In the genomic region with DNA sequence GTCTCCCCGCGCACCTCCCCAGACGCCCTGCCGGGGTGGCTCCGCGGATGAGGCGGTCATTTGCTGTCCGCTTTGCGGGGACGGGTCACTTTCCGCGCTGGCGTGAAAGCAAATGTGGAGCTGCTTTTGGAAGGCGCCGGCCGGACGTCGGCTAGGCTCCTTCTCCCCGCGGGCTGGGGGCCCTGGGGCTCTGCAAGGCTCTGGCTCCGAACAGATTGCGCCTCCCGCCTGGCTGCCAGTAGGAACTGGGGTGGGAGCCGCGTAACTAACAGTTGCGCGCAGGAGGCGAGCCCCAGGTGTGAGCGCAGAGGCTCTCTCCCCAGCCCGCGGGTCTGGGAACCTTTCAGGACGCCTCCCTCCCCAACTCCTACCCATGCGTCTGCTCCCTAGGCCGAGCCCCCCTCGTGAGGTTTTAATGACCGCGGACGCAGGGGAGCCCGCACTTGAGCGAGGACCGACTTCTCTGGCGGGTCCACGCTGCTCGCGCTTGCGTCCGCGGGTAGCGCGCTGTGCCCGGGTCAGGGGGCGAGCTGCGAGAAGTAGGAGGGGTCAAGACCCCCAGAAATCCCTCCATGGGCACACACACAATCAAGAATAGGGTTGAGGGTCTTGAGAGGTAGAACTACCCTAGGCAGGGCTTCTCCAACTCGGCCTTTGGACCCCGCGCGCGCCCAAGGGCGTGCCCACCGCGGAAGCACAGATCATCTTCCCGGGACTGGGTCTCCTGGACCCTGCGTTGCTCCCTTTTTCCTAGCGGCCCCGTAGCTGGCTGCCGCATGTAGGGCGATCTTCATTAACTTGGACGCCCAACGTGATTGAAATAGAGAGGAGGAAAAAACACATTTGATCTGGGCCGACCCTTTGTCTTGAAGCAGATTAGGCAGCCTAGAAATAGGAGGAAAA, we compare ENCODE assay signal across 13 cellular contexts.
DNase-seq lines count a peak whose midpoint lies in the region; ATAC-seq and TF ChIP-seq lines count a peak whose summit lies in the region.
"Had no signal": no experiment of that assay in that cellular context is flagged by ENCODE, and none has a peak within 500 bp of the region (broad histone marks: within the 10 kb centered on the region; RNA-seq: fewer than 3 reads in every experiment).

No MANE protein-coding gene starts in this region.

- peak overlapping the region; percentile 49 for H3K4me3 ChIP-seq in choroid plexus epithelial cell (ENCODE audit: low read depth, low read length)
- H3K4me3 ChIP-seq: heart right ventricle, PC-9 had no signal

- peaks cover 0 to 2% of the 10 kb centered on the region in 2 donors for H3K36me3 Mint-ChIP-seq in stimulated activated naive B cell treated with anti-CD40 and anti-IgM and Interleukin-4, amounts not matched to agents 10 μg/mL and 1 μg/mL and 100 μg/mL, for 72 hours
- no peaks in the 10 kb centered on the region for H3K36me3 Mint-ChIP-seq in stimulated activated memory B cell treated with anti-CD40 and anti-IgM and Interleukin-4, amounts not matched to agents 10 μg/mL and 1 μg/mL and 100 μg/mL, for 72 hours
- H3K36me3 Mint-ChIP-seq: activated naive CD8-positive, alpha-beta T cell treated with anti-CD3 and anti-CD28 coated beads for 36 hours; type B pancreatic cell had no signal

- peak; percentile 31 for DNase-seq in GM13976 (ENCODE audit: low spot score)
- DNase-seq in choroid plexus epithelial cell (ENCODE audit: low read depth) = no peak
- peak; percentile 85 for DNase-seq in left kidney (ENCODE audit: low read depth, low spot score)
- no peak for DNase-seq in stimulated activated naive B cell treated with anti-CD40 and anti-IgM and Interleukin-4, amounts not matched to agents 10 μg/mL and 1 μg/mL and 100 μg/mL, for 72 hours
- no peak for DNase-seq in left lobe of liver (ENCODE audit: low spot score)
- DNase-seq in NK-92 treated with Interleukin-12 subunit alpha and Interleukin-12 subunit beta, amount 100 ng/mL, for 24 hours (lab: John Stamatoyannopoulos, UW) = no peak
- DNase-seq: activated naive CD8-positive, alpha-beta T cell treated with anti-CD3 and anti-CD28 coated beads for 36 hours; NCI-H1092; PC-9 had no signal

- peaks cover 33 to 34% of the 10 kb centered on the region in 2 donors for H3K27me3 Mint-ChIP-seq in stimulated activated naive B cell treated with anti-CD40 and anti-IgM and Interleukin-4, amounts not matched to agents 10 μg/mL and 1 μg/mL and 100 μg/mL, for 72 hours
- H3K27me3 Mint-ChIP-seq in stimulated activated memory B cell treated with anti-CD40 and anti-IgM and Interleukin-4, amounts not matched to agents 10 μg/mL and 1 μg/mL and 100 μg/mL, for 72 hours = peaks cover 30% of the 10 kb centered on the region

- peak overlapping the region; percentile 37 for H3K27ac Mint-ChIP-seq in stimulated activated naive B cell treated with anti-CD40 and anti-IgM and Interleukin-4, amounts not matched to agents 10 μg/mL and 1 μg/mL and 100 μg/mL, for 72 hours
- no peak overlapping the region for H3K27ac Mint-ChIP-seq in stimulated activated memory B cell treated with anti-CD40 and anti-IgM and Interleukin-4, amounts not matched to agents 10 μg/mL and 1 μg/mL and 100 μg/mL, for 72 hours
- H3K27ac Mint-ChIP-seq: activated naive CD8-positive, alpha-beta T cell treated with anti-CD3 and anti-CD28 coated beads for 36 hours; type B pancreatic cell had no signal

- H3K4me3 Mint-ChIP-seq in stimulated activated naive B cell treated with anti-CD40 and anti-IgM and Interleukin-4, amounts not matched to agents 10 μg/mL and 1 μg/mL and 100 μg/mL, for 72 hours = peak overlapping the region in 1 of 2 donors; percentile 19
- no peak overlapping the region for H3K4me3 Mint-ChIP-seq in stimulated activated memory B cell treated with anti-CD40 and anti-IgM and Interleukin-4, amounts not matched to agents 10 μg/mL and 1 μg/mL and 100 μg/mL, for 72 hours
- H3K4me3 Mint-ChIP-seq: activated naive CD8-positive, alpha-beta T cell treated with anti-CD3 and anti-CD28 coated beads for 36 hours; type B pancreatic cell had no signal

- H3K9me3 Mint-ChIP-seq in stimulated activated naive B cell treated with anti-CD40 and anti-IgM and Interleukin-4, amounts not matched to agents 10 μg/mL and 1 μg/mL and 100 μg/mL, for 72 hours = peaks cover 0 to 3% of the 10 kb centered on the region in 2 donors
- no peaks in the 10 kb centered on the region for H3K9me3 Mint-ChIP-seq in stimulated activated memory B cell treated with anti-CD40 and anti-IgM and Interleukin-4, amounts not matched to agents 10 μg/mL and 1 μg/mL and 100 μg/mL, for 72 hours
- H3K9me3 Mint-ChIP-seq: activated naive CD8-positive, alpha-beta T cell treated with anti-CD3 and anti-CD28 coated beads for 36 hours; type B pancreatic cell had no signal

- in situ Hi-C loops in GM13976 (cut with MboI; ENCODE audit: low sequenced_read_pairs, unreplicated experiment) = loop anchor here (10.0 kb wide), 1 partner anchor 137 kb away; no protein-coding TSS in a partner anchor

- TF ChIP-seq CTCF in GM13976 (IDR thresholded peaks at IDR 0.05; ENCODE audit: borderline replicate concordance, control extremely low read depth, extremely low read depth, insufficient read depth, missing control alignments) = no peak
- TF ChIP-seq CTCF in choroid plexus epithelial cell (conservative IDR thresholded peaks at IDR 0.05; ENCODE audit: low read depth, low read length) = no peak

- peaks cover 13 to 20% of the 10 kb centered on the region in 2 donors for H3K4me1 Mint-ChIP-seq in stimulated activated naive B cell treated with anti-CD40 and anti-IgM and Interleukin-4, amounts not matched to agents 10 μg/mL and 1 μg/mL and 100 μg/mL, for 72 hours
- H3K4me1 Mint-ChIP-seq in stimulated activated memory B cell treated with anti-CD40 and anti-IgM and Interleukin-4, amounts not matched to agents 10 μg/mL and 1 μg/mL and 100 μg/mL, for 72 hours = peaks cover 8% of the 10 kb centered on the region

- ATAC-seq in stimulated activated naive B cell treated with anti-CD40 and anti-IgM and Interleukin-4, amounts not matched to agents 10 μg/mL and 1 μg/mL and 100 μg/mL, for 72 hours (replicated peaks) = no peak
- ATAC-seq in left lobe of liver (no peak), GM19351 (IDR thresholded peaks at IDR 0.05; ENCODE audit: unreplicated experiment) (no peak)
- ATAC-seq in stimulated activated memory B cell treated with anti-CD40 and anti-IgM and Interleukin-4, amounts not matched to agents 10 μg/mL and 1 μg/mL and 100 μg/mL, for 72 hours = no peak

Comparison
In these comparisons a context has a peak if more than half of its experiments do, and no peak if none do; other contexts are left out.
1. DNase-seq: peak in GM13976 (single experiment) and left kidney (single experiment); none in choroid plexus epithelial cell (single experiment), stimulated activated naive B cell treated with anti-CD40 and anti-IgM and Interleukin-4, amounts not matched to agents 10 μg/mL and 1 μg/mL and 100 μg/mL, for 72 hours (single experiment), left lobe of liver (single experiment) and NK-92 treated with Interleukin-12 subunit alpha and Interleukin-12 subunit beta, amount 100 ng/mL, for 24 hours (single experiment).